Comparison of ENCODE assay signal across 11 cellular contexts in genomic region chr13:99191900-99192399, GRCh38. TPM values are rescaled to one million over a fixed set of nuclear protein-coding genes. Genes with fewer than 3 reads are reported as not detected.
DNase-seq lines count a peak whose midpoint lies in the region; ATAC-seq, FAIRE-seq and TF ChIP-seq lines count a peak whose summit lies in the region.
"Had no signal": no experiment of that assay in that cellular context is flagged by ENCODE, and none has a peak within 500 bp of the region (broad histone marks: within the 10 kb centered on the region; RNA-seq: fewer than 3 reads in every experiment).

No MANE protein-coding gene starts in this region.

- no peak for TF ChIP-seq RAD21 in HepG2 (CRISPR knock-in tag; IDR thresholded peaks at IDR 0.05)

- peak overlapping the region; percentile 67 for H3K27ac Mint-ChIP-seq in T-helper 17 cell

- no peaks in the 10 kb centered on the region for H3K36me3 Mint-ChIP-seq in T-helper 17 cell (ENCODE audit: low read depth)

- no peaks in the 10 kb centered on the region for H3K27me3 Mint-ChIP-seq in T-helper 17 cell

- H4K20me1 ChIP-seq in HepG2 (ENCODE audit: insufficient read depth, low read length) = no peaks in the 10 kb centered on the region

- ATAC-seq in HepG2 (peak; percentile 16; the same call in 2 of the 3 replicates), right lobe of liver (no peak), T-helper 17 cell (peak; percentile 32)

- H3K27ac ChIP-seq in HepG2 (ENCODE audit: extremely low read length, insufficient read depth, low read length) (no peak overlapping the region), right lobe of liver (no peak overlapping the region), ovary (no peak overlapping the region)
- H3K27ac ChIP-seq: ascending aorta had no signal

- H3K4me1 ChIP-seq in HepG2 (ENCODE audit: insufficient read depth, low read length) (peaks cover 23% of the 10 kb centered on the region; the same call in 1 of the 2 replicates), right lobe of liver (no peaks in the 10 kb centered on the region), ovary (ENCODE audit: insufficient read depth) (no peaks in the 10 kb centered on the region)
- H3K4me1 ChIP-seq: ascending aorta had no signal

- peaks cover 14% of the 10 kb centered on the region for H3K4me1 Mint-ChIP-seq in T-helper 17 cell

- TF ChIP-seq CTCF in HepG2 (CRISPR knock-in tag; IDR thresholded peaks at IDR 0.05) (no peak), right lobe of liver (IDR thresholded peaks at IDR 0.05) (no peak), ovary (IDR thresholded peaks at IDR 0.05) (no peak)

- BruUV-seq in HepG2 (replicated peaks; lab: Mats Ljungman, UMichigan) = no TSS peak

- in situ Hi-C loops in HepG2 (cut with HindIII; ENCODE audit: extremely low pct_ligation_motif_present, low pct_unique_long_range_greater_than_20kb) = no loop called here

- no peak overlapping the region for H2AFZ ChIP-seq in HepG2 (ENCODE audit: low read length)

- no peak for FAIRE-seq in HepG2 (lab: Jason Lieb, UNC)

- H3K9ac ChIP-seq in HepG2 (ENCODE audit: insufficient read depth, low read depth, low read length) = no peak overlapping the region

- no peak for DNase-seq in HepG2 (ENCODE audit: low spot score)
- DNase-seq in right lobe of liver = no peak
- DNase-seq in T-helper 17 cell = no peak
- peak; percentile 60 for DNase-seq in kidney tubule cell (ENCODE audit: low spot score)
- no peak for DNase-seq in activated CD4-positive, alpha-beta T cell treated with anti-CD3 and anti-CD28 coated beads for 1 hour
- DNase-seq in ovary = no peak
- DNase-seq in cerebellum (ENCODE audit: low spot score) = no peak
- DNase-seq in central memory CD4-positive, alpha-beta T cell = no peak
- DNase-seq: C1 segment of cervical spinal cord; stimulated activated naive CD4-positive, alpha-beta T cell had no signal

- H3K4me3 ChIP-seq in HepG2 (replicated peaks in 1 of 3; ENCODE audit: insufficient read depth in 1 of 3, low read depth in 2 of 3, low read length in 3 of 3) (no peak overlapping the region), right lobe of liver (no peak overlapping the region), ovary (no peak overlapping the region)
- H3K4me3 ChIP-seq: ascending aorta had no signal

- H3K9me3 ChIP-seq in HepG2 (ENCODE audit: low read length) (no peaks in the 10 kb centered on the region), right lobe of liver (no peaks in the 10 kb centered on the region), T-helper 17 cell (ENCODE audit: control insufficient read depth, low read length, poor library complexity, severe bottlenecking) (no peaks in the 10 kb centered on the region), ovary (no peaks in the 10 kb centered on the region)
- H3K9me3 ChIP-seq: ascending aorta had no signal

- H3K36me3 ChIP-seq in HepG2 (replicated peaks in 1 of 2; ENCODE audit: control insufficient read depth in 1 of 2, insufficient read depth in 2 of 2, low read length in 2 of 2) (no peaks in the 10 kb centered on the region), right lobe of liver (no peaks in the 10 kb centered on the region), ovary (no peaks in the 10 kb centered on the region)
- H3K36me3 ChIP-seq: ascending aorta had no signal

- TF ChIP-seq POLR2A in HepG2 (IDR thresholded peaks at IDR 0.05; ENCODE audit: insufficient read depth in 1 of 2, low read depth in 2 of 2, low read length in 2 of 2) = no peak
- TF ChIP-seq POLR2A in right lobe of liver (IDR thresholded peaks at IDR 0.05) = no peak
- TF ChIP-seq POLR2A in ovary (IDR thresholded peaks at IDR 0.05) = no peak

- CTCF ChIA-PET in HepG2 (lab: Yijun Ruan, JAX; ENCODE audit: low intra/inter-chr PET ratio, low total read pairs) = no interaction called here

- no peak for TF ChIP-seq EP300 in HepG2 (IDR thresholded peaks at IDR 0.05; ENCODE audit: low read depth in 2 of 2, low read length in 2 of 2)
- TF ChIP-seq EP300 in HepG2 (CRISPR knock-in tag; IDR thresholded peaks at IDR 0.05; ENCODE audit: borderline replicate concordance) = no peak
- TF ChIP-seq EP300 in ovary (IDR thresholded peaks at IDR 0.05) = no peak

- H3K4me2 ChIP-seq in HepG2 (ENCODE audit: low read depth, low read length) = no peak overlapping the region

- H3K4me3 Mint-ChIP-seq in T-helper 17 cell = peak overlapping the region; percentile 3

- H3K27me3 ChIP-seq in HepG2 (ENCODE audit: control insufficient read depth in 1 of 2, insufficient read depth in 2 of 2, low read length in 2 of 2) = no peaks in the 10 kb centered on the region; a peak in 1 of 5 replicates
- H3K27me3 ChIP-seq in right lobe of liver = no peaks in the 10 kb centered on the region
- H3K27me3 ChIP-seq in ovary = no peaks in the 10 kb centered on the region
- H3K27me3 ChIP-seq: ascending aorta had no signal

- intact Hi-C loops in HepG2 (cut with micrococcal nuclease; ENCODE audit: unreplicated experiment) = no loop called here
- intact Hi-C loops in right lobe of liver (cut with DNase I) = no loop called here
- intact Hi-C loops in ovary (cut with DNase I) = no loop called here

- 13% methylated on average over 4 of the region's 7 CpGs for WGBS in HepG2 (ENCODE audit: low lambda C conversion rate)
- 75% methylated on average over 2 of the region's 7 CpGs for WGBS in right lobe of liver (ENCODE audit: insufficient coverage, low coverage, low lambda C conversion rate, missing lambda C conversion rate)
- 86 to 88% (median 88%) methylated on average over 7 of the region's 7 CpGs for WGBS in ovary, 3 donors

- POLR2A ChIA-PET in HepG2 (lab: Yijun Ruan, JAX) = interaction anchor here (1.1 kb wide), 1 partner anchor 9 kb away, joined by 3 read pairs; the partner anchor contains the start of gene UBAC2

- H3K79me2 ChIP-seq in HepG2 (ENCODE audit: insufficient read depth, low read length) = no peaks in the 10 kb centered on the region

TF ChIP-seq in HepG2, 621 proteins besides CTCF, POLR2A, EP300 and RAD21:
- no peak for TF ChIP-seq ARNT (IDR thresholded peaks at IDR 0.05)
- TF ChIP-seq CHCHD3 (CRISPR knock-in tag; IDR thresholded peaks at IDR 0.05) = no peak

RNA-seq across cellular contexts. Expression of gene UBAC2, which starts 8.7 kb away (rescaled TPM):
- 44.0 and 61.3 TPM in 2 replicates for total RNA-seq in HepG2 (2016; rRNA removed; fragmentation: Illumina TruSeq; extraction: Trizol)
- 34.9 and 39.6 TPM in 2 replicates for total RNA-seq in HepG2 (2016; cell fraction: cytosol; rRNA removed; fragmentation: Illumina TruSeq; extraction: Trizol; ENCODE audit: low read depth)
- total RNA-seq in HepG2 (2016; cell fraction: insoluble cytoplasmic fraction; rRNA removed; fragmentation: Illumina TruSeq; extraction: Trizol) = 38.5 and 64.4 TPM in 2 replicates
- 63.6 and 68.1 TPM in 2 replicates for total RNA-seq in HepG2 (2016; cell fraction: membrane; rRNA removed; fragmentation: Illumina TruSeq; extraction: Trizol)
- 53.7 and 64.6 TPM in 2 replicates for total RNA-seq in HepG2 (2016; cell fraction: nucleus; rRNA removed; fragmentation: Illumina TruSeq; extraction: Trizol)
- 80.8 and 84.2 TPM in 2 replicates for polyA plus RNA-seq in HepG2 (2011; rRNA removed)
- polyA plus RNA-seq in HepG2 (2011; cell fraction: cytosol; rRNA removed) = 69.1 and 91.4 TPM in 2 replicates
- polyA plus RNA-seq in HepG2 (2011; cell fraction: nucleus; rRNA removed) = 25.5 and 30.1 TPM in 2 replicates
- 63.7 and 72.4 TPM in 2 replicates for polyA plus RNA-seq in HepG2 (2012)
- polyA plus RNA-seq in HepG2 (2016; cell fraction: cytosol; fragmentation: Illumina TruSeq; extraction: Trizol; ENCODE audit: low read depth) = 37.1 and 38.0 TPM in 2 replicates
- polyA plus RNA-seq in HepG2 (2016; cell fraction: insoluble cytoplasmic fraction; fragmentation: Illumina TruSeq; extraction: Trizol; ENCODE audit: low read depth) = 45.9 TPM in 2 replicates
- polyA plus RNA-seq in HepG2 (2016; cell fraction: membrane; fragmentation: Illumina TruSeq; extraction: Trizol; ENCODE audit: low read depth) = 59.7 and 64.1 TPM in 2 replicates
- polyA plus RNA-seq in HepG2 (2016; cell fraction: nucleus; fragmentation: Illumina TruSeq; extraction: Trizol; ENCODE audit: insufficient read depth, low read depth) = 80.9 and 85.2 TPM in 2 replicates
- 58.0 and 61.9 TPM in 2 replicates for polyA minus RNA-seq in HepG2 (2011; rRNA and poly(A)+ RNA removed; ENCODE audit: low replicate concordance)
- polyA minus RNA-seq in HepG2 (2011; cell fraction: cytosol; rRNA and poly(A)+ RNA removed) = 29.7 and 34.9 TPM in 2 replicates
- polyA minus RNA-seq in HepG2 (2011; cell fraction: nucleus; rRNA and poly(A)+ RNA removed) = 31.5 and 38.0 TPM in 2 replicates
- 10 to 100 TPM; 30.2 to 45.0 (median 37.0) TPM for total RNA-seq in right lobe of liver
- total RNA-seq in T-helper 17 cell = 10 to 100 TPM; 74.2 to 75.3 TPM
- 10 to 100 TPM; 38.7 to 52.1 (median 46.8) TPM for total RNA-seq in ovary
- 10 to 100 TPM; 57.2 to 87.5 TPM for polyA plus RNA-seq in ovary
- 25.5 TPM for total RNA-seq in cerebellum

Comparison
In these comparisons a context has a peak if more than half of its experiments do, and no peak if none do; other contexts are left out.
1. ATAC-seq: peak in HepG2 (single experiment) and T-helper 17 cell (single experiment); none in right lobe of liver (0 of 4).